1 cellular context compared by ENCODE assay signal in the genomic region with DNA sequence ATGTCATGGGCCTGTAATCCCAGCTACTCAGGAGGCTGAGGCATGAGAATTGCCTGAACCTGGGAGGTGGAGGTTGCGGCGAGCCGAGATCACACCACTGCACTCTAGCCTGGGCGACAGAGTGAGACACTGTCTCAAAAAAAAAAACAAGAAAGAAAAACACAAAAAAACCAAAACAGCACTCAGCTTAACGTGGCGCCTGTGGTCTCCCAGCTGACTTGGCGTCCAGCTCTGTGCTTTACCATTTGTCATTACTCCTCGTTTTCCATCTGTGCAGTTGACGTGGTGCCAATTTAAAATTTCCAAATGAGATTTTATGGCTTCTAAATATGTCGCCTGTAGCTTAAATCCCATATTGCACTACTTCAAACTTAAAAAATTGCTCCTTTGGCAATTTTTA.
TF ChIP-seq lines count a peak whose summit lies in the region.

No MANE protein-coding gene starts in this region.

TF ChIP-seq in HepG2, 621 proteins besides CTCF, POLR2A, EP300 and RAD21:
- TF ChIP-seq KDM6A (CRISPR knock-in tag; IDR thresholded peaks at IDR 0.05; ENCODE audit: low read depth), result no peak
- TF ChIP-seq KLF11 (CRISPR knock-in tag; IDR thresholded peaks at IDR 0.05), result no peak
- TF ChIP-seq HCFC1 (IDR thresholded peaks at IDR 0.05; ENCODE audit: low read depth, low read length), result no peak
- no peak for TF ChIP-seq MAFG (CRISPR knock-in tag; IDR thresholded peaks at IDR 0.05)
- TF ChIP-seq SCMH1 (CRISPR knock-in tag; IDR thresholded peaks at IDR 0.05; ENCODE audit: borderline replicate concordance), result no peak
- no peak for TF ChIP-seq ZNF766 (CRISPR knock-in tag; IDR thresholded peaks at IDR 0.05; ENCODE audit: borderline replicate concordance)
- no peak for TF ChIP-seq HES4 (CRISPR knock-in tag; IDR thresholded peaks at IDR 0.05; ENCODE audit: borderline replicate concordance)
- TF ChIP-seq HOXA7 (CRISPR knock-in tag; IDR thresholded peaks at IDR 0.05), result no peak
- no peak for TF ChIP-seq ZNF564 (CRISPR knock-in tag; IDR thresholded peaks at IDR 0.05)
- no peak for TF ChIP-seq ZNF563 (CRISPR knock-in tag; IDR thresholded peaks at IDR 0.05)
- TF ChIP-seq TBL1XR1 (IDR thresholded peaks at IDR 0.05; ENCODE audit: borderline replicate concordance, low read length, partially characterized antibody), result no peak
- TF ChIP-seq RFXAP (CRISPR knock-in tag; IDR thresholded peaks at IDR 0.05; ENCODE audit: borderline replicate concordance), result no peak
- no peak for TF ChIP-seq CHD4 (IDR thresholded peaks at IDR 0.05; ENCODE audit: borderline replicate concordance, low read length)
- no peak for TF ChIP-seq TEAD2 (CRISPR knock-in tag; IDR thresholded peaks at IDR 0.05)
- TF ChIP-seq ESRRA (CRISPR knock-in tag; IDR thresholded peaks at IDR 0.05; ENCODE audit: low read depth), result no peak
- no peak for TF ChIP-seq SYNCRIP (IDR thresholded peaks at IDR 0.05; ENCODE audit: insufficient read depth, low read depth, low read length)
- TF ChIP-seq ZNF350 (CRISPR knock-in tag; IDR thresholded peaks at IDR 0.05; ENCODE audit: borderline replicate concordance, low read depth), result no peak
TF ChIP-seq in HepG2: peak in this region for 0.
